Comparison of ENCODE assay signal across 9 cellular contexts in genomic region chr10:4013651-4014085, GRCh38.
DNase-seq lines count a peak whose midpoint lies in the region; ATAC-seq lines count a peak whose summit lies in the region.
"Had no signal": no experiment of that assay in that cellular context is flagged by ENCODE, and none has a peak within 500 bp of the region (broad histone marks: within the 10 kb centered on the region; RNA-seq: fewer than 3 reads in every experiment).

No MANE protein-coding gene starts in this region.

- ATAC-seq in GM19463 (IDR thresholded peaks at IDR 0.05; ENCODE audit: unreplicated experiment), result peak; percentile 90
- ATAC-seq in right cardiac atrium, result peak; percentile 56 to 59

- H3K4me1 ChIP-seq in CD4-positive, alpha-beta memory T cell (ENCODE audit: insufficient read depth, low read length), result peaks cover 16% of the 10 kb centered on the region
- no peaks in the 10 kb centered on the region for H3K4me1 ChIP-seq in right cardiac atrium (ENCODE audit: control insufficient read depth, insufficient read depth, low read length)

- POLR2A ChIA-PET in CD4-positive, alpha-beta memory T cell (lab: Charles Lee; ENCODE audit: partially characterized antibody), result interaction anchor here (0.8 kb wide), 1 partner anchor 185 kb away, joined by 3 read pairs; no protein-coding TSS in a partner anchor

- WGBS in right cardiac atrium, result 49% methylated on average over 12 of the region's 12 CpGs

- CTCF ChIA-PET in CD4-positive, alpha-beta memory T cell (lab: Charles Lee; ENCODE audit: partially characterized antibody), result interaction anchor here (1.4 kb wide), 1 partner anchor 22 kb away, joined by 3 read pairs; no protein-coding TSS in a partner anchor

- no peaks in the 10 kb centered on the region for H3K27me3 Mint-ChIP-seq in CD4-positive, alpha-beta memory T cell

- no peaks in the 10 kb centered on the region for H3K36me3 ChIP-seq in CD4-positive, alpha-beta memory T cell (ENCODE audit: insufficient read depth, low read length)

- H3K4me3 ChIP-seq in CD4-positive, alpha-beta memory T cell (ENCODE audit: low read length in 2 of 2), result no peak overlapping the region
- H3K4me3 ChIP-seq in right cardiac atrium (ENCODE audit: low read length), result no peak overlapping the region

- H3K4me3 Mint-ChIP-seq in CD4-positive, alpha-beta memory T cell, result peak overlapping the region in 5 of 8 donors; percentile 7 to 64 (median 39)

- H3K27me3 ChIP-seq in CD4-positive, alpha-beta memory T cell (ENCODE audit: insufficient read depth, low read length), result no peaks in the 10 kb centered on the region
- H3K27me3 ChIP-seq in right cardiac atrium (ENCODE audit: control insufficient read depth, insufficient read depth), result no peaks in the 10 kb centered on the region

- no peak overlapping the region for H3K27ac ChIP-seq in CD4-positive, alpha-beta memory T cell (ENCODE audit: low read depth, low read length)
- H3K27ac ChIP-seq in right cardiac atrium (ENCODE audit: low read length), result no peak overlapping the region

- peak in 2 of 5 donors; percentile 10 to 43 for DNase-seq in CD4-positive, alpha-beta memory T cell
- DNase-seq in NCI-H2029 (lab: John Stamatoyannopoulos, UW), result peak; percentile 41
- DNase-seq in right cardiac atrium, result peak; percentile 29 to 68 (median 59)
- no peak for DNase-seq in foreskin melanocyte
- DNase-seq in SW480 (ENCODE audit: low spot score), result no peak
- DNase-seq in amniotic stem cell (lab: John Stamatoyannopoulos, UW), result no peak
- no peak for DNase-seq in NCI-H1105 treated with DMSO at 0.1 percent for 48 hours (lab: John Stamatoyannopoulos, UW)
- DNase-seq: DMS 273 treated with DMSO at 0.1 percent for 48 hours had no signal

- intact Hi-C loops in CD4-positive, alpha-beta memory T cell (cut with micrococcal nuclease), result no loop called here
- intact Hi-C loops in right cardiac atrium (cut with DNase I), result no loop called here

- H3K9me3 Mint-ChIP-seq in CD4-positive, alpha-beta memory T cell, result no peaks in the 10 kb centered on the region

- peak overlapping the region in 6 of 7 donors; percentile 11 to 67 (median 62) for H3K27ac Mint-ChIP-seq in CD4-positive, alpha-beta memory T cell

- peaks cover 9 to 33% (median 17%) of the 10 kb centered on the region in 4 donors for H3K4me1 Mint-ChIP-seq in CD4-positive, alpha-beta memory T cell

- H3K9me3 ChIP-seq in CD4-positive, alpha-beta memory T cell (ENCODE audit: control insufficient read depth in 1 of 2, low read length in 2 of 2), result no peaks in the 10 kb centered on the region
- H3K9me3 ChIP-seq in right cardiac atrium (ENCODE audit: control insufficient read depth, low read length), result no peaks in the 10 kb centered on the region

- no peaks in the 10 kb centered on the region for H3K36me3 Mint-ChIP-seq in CD4-positive, alpha-beta memory T cell

Comparison
In these comparisons a context has a peak if more than half of its experiments do, and no peak if none do; other contexts are left out.
1. DNase-seq: peak in NCI-H2029 (single experiment) and right cardiac atrium (3 of 3); none in foreskin melanocyte (single experiment), SW480 (single experiment), amniotic stem cell (single experiment) and NCI-H1105 treated with DMSO at 0.1 percent for 48 hours (single experiment).